Comparison of ENCODE assay signal across 1 cellular context in genomic region chr13:99320693-99321481, GRCh38.
TF ChIP-seq lines count a peak whose summit lies in the region.

No MANE protein-coding gene starts in this region.

TF ChIP-seq in HEK293, 187 proteins besides CTCF, POLR2A, EP300 and RAD21 (continued from another document):
- TF ChIP-seq SCRT2 (tag by site-specific recombination; IDR thresholded peaks at IDR 0.05) (peak; percentile 44; the same call in 1 of the 2 replicates), ZNF324 (tag by site-specific recombination; IDR thresholded peaks at IDR 0.05) (no peak), ZNF341 (tag by site-specific recombination; IDR thresholded peaks at IDR 0.05; ENCODE audit: low read depth) (no peak), ZNF664 (tag by site-specific recombination; IDR thresholded peaks at IDR 0.05) (0 out of 2 replicates have a peak, but pooled peaks have one; percentile 11), SP7 (tag by site-specific recombination; IDR thresholded peaks at IDR 0.05) (no peak)
